In genomic region chr2:197705143-197705911, GRCh38 we compare ENCODE assay signal across 8 cellular contexts. TPM values are rescaled to one million over a fixed set of nuclear protein-coding genes. Genes with fewer than 3 reads are reported as not detected.
DNase-seq lines count a peak whose midpoint lies in the region; ATAC-seq, FAIRE-seq and TF ChIP-seq lines count a peak whose summit lies in the region.

Gene MARS2 (plus strand): TSS chr2:197705369. CDS start chr2:197705406, 37 bp downstream.

- H2BK15ac ChIP-seq in H1 (ENCODE audit: low read length) (no peak within 1 kb of the TSS), mesendoderm (replicated peaks; ENCODE audit: low read depth) (no peak within 1 kb of the TSS)

- H2BK5ac ChIP-seq in H1 (ENCODE audit: low read depth, low read length), result peak within 1 kb of the TSS; percentile 75
- no peak within 1 kb of the TSS for H2BK5ac ChIP-seq in mesendoderm (ENCODE audit: low read length)

- peak; percentile 78 for ATAC-seq in GM21367 (IDR thresholded peaks at IDR 0.05; ENCODE audit: unreplicated experiment)

- peak within 1 kb of the TSS; percentile 72; the same call in 1 of the 2 replicates for H4K8ac ChIP-seq in H1 (ENCODE audit: extremely low read depth, insufficient read depth, low read length)
- H4K8ac ChIP-seq in mesendoderm (ENCODE audit: low read depth, low read length), result no peak within 1 kb of the TSS

- H3K56ac ChIP-seq in H1 (replicated peaks; ENCODE audit: insufficient read length, low read depth, low read length) (peak within 1 kb of the TSS; percentile 80), mesendoderm (ENCODE audit: low read length) (peak within 1 kb of the TSS; percentile 96)

- H3K4ac ChIP-seq in H1 (replicated peaks; ENCODE audit: insufficient read length, low read depth, low read length) (peak within 1 kb of the TSS; percentile 25), mesendoderm (ENCODE audit: low read depth, low read length) (peak within 1 kb of the TSS; percentile 82)

- H3K27ac ChIP-seq in H1 (ENCODE audit: low read depth, low read length), result 0 out of 2 replicates have a peak within 1 kb of the TSS, but pooled peaks have one; percentile 12
- peak within 1 kb of the TSS; percentile 66 for H3K27ac ChIP-seq in mesendoderm (ENCODE audit: low read depth, low read length)

- peak within 1 kb of the TSS; percentile 56; the same call in 1 of the 2 replicates for H3K18ac ChIP-seq in H1 (ENCODE audit: extremely low read depth, low read length)
- H3K18ac ChIP-seq in mesendoderm (ENCODE audit: low read length), result peak within 1 kb of the TSS; percentile 25

- H3K23me2 ChIP-seq in H1 (ENCODE audit: low read depth, low read length), result peaks cover 22% of the 10 kb centered on the region

- H3K4me3 ChIP-seq in H1 (ENCODE audit: extremely low read depth in 1 of 4, insufficient read depth in 2 of 4, low read depth in 3 of 4, low read length in 4 of 4) (peak within 1 kb of the TSS; percentile 85 to 92 (median 90)), mesendoderm (ENCODE audit: low read length) (peak within 1 kb of the TSS; percentile 91)

- peaks cover 14 to 27% of the 10 kb centered on the region in 2 experiments for H4K20me1 ChIP-seq in H1 (replicated peaks in 1 of 2; ENCODE audit: control insufficient read depth in 1 of 2, insufficient read depth in 2 of 2, low read length in 2 of 2)

- H3K79me2 ChIP-seq in H1 (ENCODE audit: control insufficient read depth in 1 of 2, insufficient read depth in 2 of 2, low read length in 2 of 2), result peaks cover 21 to 48% of the 10 kb centered on the region in 2 experiments
- peaks cover 41% of the 10 kb centered on the region for H3K79me2 ChIP-seq in mesendoderm (ENCODE audit: control insufficient read depth, insufficient read depth, low read length)

- FAIRE-seq in H1 (lab: Jason Lieb, UNC), result no peak

- TF ChIP-seq POLR2A in H1 (IDR thresholded peaks at IDR 0.05; ENCODE audit: control extremely low read depth in 1 of 2, low read depth in 2 of 2, low read length in 2 of 2), result peak; percentile 85 to 89

- H2BK20ac ChIP-seq in H1 (ENCODE audit: low read length), result no peak within 1 kb of the TSS

- H2AK5ac ChIP-seq in H1 (ENCODE audit: low read depth, low read length) (no peak within 1 kb of the TSS), mesendoderm (ENCODE audit: low read length) (peak within 1 kb of the TSS; percentile 41)

- peak in 1 of 2 experiments; percentile 10; a peak in 2 of 4 replicates for TF ChIP-seq RAD21 in H1 (IDR thresholded peaks at IDR 0.05 in 1 of 2, conservative IDR thresholded peaks at IDR 0.05 in 1 of 2; ENCODE audit: low read depth in 2 of 2, low read length in 2 of 2)

- no peaks in the 10 kb centered on the region for H3K9me3 ChIP-seq in H1 (ENCODE audit: insufficient read depth in 2 of 2, low read depth in 1 of 2, low read length in 1 of 2)

- H3K23ac ChIP-seq in H1 (ENCODE audit: insufficient read length), result no peak within 1 kb of the TSS
- H3K23ac ChIP-seq in mesendoderm (ENCODE audit: low read length), result peak within 1 kb of the TSS; percentile 98

- no peak for TF ChIP-seq CTCF in H1 (IDR thresholded peaks at IDR 0.05; ENCODE audit: control extremely low read depth in 1 of 3, insufficient read depth in 1 of 3, low read depth in 1 of 3, low read length in 3 of 3)

- peak within 1 kb of the TSS; percentile 67 to 92 (median 74) for H3K9ac ChIP-seq in H1 (replicated peaks in 1 of 4; ENCODE audit: extremely low read depth in 1 of 4, low read depth in 3 of 4, low read length in 3 of 4)
- H3K9ac ChIP-seq in mesendoderm (ENCODE audit: low read length), result peak within 1 kb of the TSS; percentile 97

- H4K5ac ChIP-seq in H1 (ENCODE audit: insufficient read length, low read depth, low read length) (peak within 1 kb of the TSS; percentile 64), mesendoderm (ENCODE audit: low read length) (no peak within 1 kb of the TSS)

- POLR2A ChIA-PET in H1 (lab: Charles Lee; ENCODE audit: partially characterized antibody), result interaction anchor here (0.6 to 2.8 kb wide), 5 partner anchors 11 to 205 kb away, joined by 3 to 26 read pairs (median 5); partner anchors contain the start of genes HSPD1, HSPE1 and MOB4

- CTCF ChIA-PET in H1 (lab: Charles Lee; ENCODE audit: partially characterized antibody), result interaction anchor here (0.7 to 1.9 kb wide), 7 partner anchors 12 to 207 kb away, joined by 3 to 4 read pairs (median 3); no protein-coding TSS in a partner anchor

- DNase-seq in COR-L47 (lab: John Stamatoyannopoulos, UW) (peak; percentile 94), HT1080 (ENCODE audit: low read depth) (peak; percentile 88), NOMO-1 treated with dmso at 0.1 percent for 144 hours (lab: John Stamatoyannopoulos, UW; ENCODE audit: unreplicated experiment) (peak; percentile 80), H1 (ENCODE audit: low read depth in 1 of 2, low spot score in 2 of 2) (peak; percentile 85 to 91), mesendoderm (peak; percentile 95)
- peak; percentile 71 to 83 (median 75) for DNase-seq in activated CD8-positive, alpha-beta memory T cell treated with anti-CD3 and anti-CD28 coated beads for 48 hours (ENCODE audit: low read depth in 2 of 3, low spot score in 2 of 3)
- DNase-seq in stimulated activated CD8-positive, alpha-beta memory T cell treated with anti-CD3 and anti-CD28 coated beads, Interleukin-15, amount 100 ng/mL, for 1 hour (ENCODE audit: low read depth), result peak; percentile 77

- H3K14ac ChIP-seq in H1 (ENCODE audit: insufficient read length), result peak within 1 kb of the TSS; percentile 89

- TF ChIP-seq EP300 in H1 (IDR thresholded peaks at IDR 0.05; ENCODE audit: borderline replicate concordance in 1 of 2, low read depth in 2 of 2, low read length in 2 of 2), result no peak

- peak within 1 kb of the TSS; percentile 100 for H2AFZ ChIP-seq in H1 (ENCODE audit: low read length)

- H2BK12ac ChIP-seq in H1 (ENCODE audit: low read depth, low read length), result no peak within 1 kb of the TSS

- H4K91ac ChIP-seq in H1 (replicated peaks; ENCODE audit: insufficient read length, low read length), result peak within 1 kb of the TSS; percentile 23

- H3K36me3 ChIP-seq in H1 (ENCODE audit: control insufficient read depth in 2 of 4, insufficient read depth in 4 of 4, low read length in 3 of 4) (peaks cover 0 to 11% (median 0%) of the 10 kb centered on the region in 4 experiments; a peak in 2 of 8 replicates), mesendoderm (ENCODE audit: control insufficient read depth, insufficient read depth, low read length) (no peaks in the 10 kb centered on the region)

- H3K4me2 ChIP-seq in H1 (ENCODE audit: insufficient read depth in 1 of 2, low read depth in 2 of 2, low read length in 2 of 2) (peak within 1 kb of the TSS; percentile 88 to 98), mesendoderm (ENCODE audit: low read length) (peak within 1 kb of the TSS; percentile 92)

- 1% methylated on average over 81 of the region's 85 CpGs; no CpG with 5 or more reads in 1 of the 2 experiments for WGBS in H1 (ENCODE audit: extremely low coverage in 1 of 2, insufficient coverage in 1 of 2, insufficient read length in 1 of 2, insufficient replicate concordance in 2 of 2, low coverage in 1 of 2, low lambda C conversion rate in 2 of 2, missing lambda C conversion rate in 1 of 2), 2 experiments
- no CpG with 5 or more reads among the region's 85 CpGs for WGBS in mesendoderm (ENCODE audit: extremely low coverage, insufficient coverage, low lambda C conversion rate)

- H3K4me1 ChIP-seq in H1 (replicated peaks in 1 of 4; ENCODE audit: control insufficient read depth in 3 of 4, insufficient read depth in 4 of 4, low read length in 3 of 4) (peaks cover 0 to 7% (median 5%) of the 10 kb centered on the region in 4 experiments; a peak in 4 of 7 replicates), mesendoderm (ENCODE audit: control insufficient read depth, low read depth, low read length) (peaks cover 6% of the 10 kb centered on the region)

- peaks cover 7% of the 10 kb centered on the region for H3K79me1 ChIP-seq in H1 (ENCODE audit: low read depth, low read length)
- H3K79me1 ChIP-seq in mesendoderm (ENCODE audit: low read length), result peaks cover 10% of the 10 kb centered on the region

- H2BK120ac ChIP-seq in H1 (replicated peaks; ENCODE audit: low read depth, low read length) (no peak within 1 kb of the TSS), mesendoderm (ENCODE audit: low read depth, low read length) (no peak within 1 kb of the TSS)

- H3K27me3 ChIP-seq in H1 (replicated peaks in 1 of 4; ENCODE audit: control insufficient read depth in 3 of 4, extremely low read depth in 1 of 4, insufficient read depth in 3 of 4, low read length in 3 of 4), result no peaks in the 10 kb centered on the region; a peak in 1 of 7 replicates
- H3K27me3 ChIP-seq in mesendoderm (ENCODE audit: insufficient read depth, low read length, poor library complexity), result no peaks in the 10 kb centered on the region

TF ChIP-seq in H1, 55 proteins besides CTCF, POLR2A, EP300 and RAD21 (continues in another document):
- TF ChIP-seq EGR1 (IDR thresholded peaks at IDR 0.05; ENCODE audit: borderline replicate concordance, low read depth, low read length) (no peak), PHF8 (conservative IDR thresholded peaks at IDR 0.05; ENCODE audit: low read depth, low read length) (0 out of 2 replicates have a peak, but pooled peaks have one; percentile 50), ATF3 (IDR thresholded peaks at IDR 0.05; ENCODE audit: insufficient read depth, low read depth, low read length) (0 out of 2 replicates have a peak, but pooled peaks have one; percentile 50), GABPA (IDR thresholded peaks at IDR 0.05; ENCODE audit: borderline replicate concordance, insufficient read depth, low read length) (no peak), SP1 (IDR thresholded peaks at IDR 0.05; ENCODE audit: low read depth, low read length) (no peak), NRF1 (IDR thresholded peaks at IDR 0.05; ENCODE audit: low read depth, low read length) (peak; percentile 87)

RNA-seq across cellular contexts. Expression of gene MARS2, which starts in this region (rescaled TPM):
- 9.2 and 13.1 TPM in 2 replicates for total RNA-seq in HT1080 (2014; rRNA removed; shearing (Covaris generic))
- polyA plus RNA-seq in HT1080 (2015; cell fraction: cytosol; rRNA removed), result 8.7 and 9.3 TPM in 2 replicates
- polyA plus RNA-seq in HT1080 (2015; cell fraction: nucleus; rRNA removed), result 13.7 and 14.8 TPM in 2 replicates
- total RNA-seq in H1 (2021; fragmentation: NEBNext Ultra II Directional; extraction: Animal tissue kit (Norgen Biotek cat#: 25700)), result 26.8 and 27.2 TPM in 2 replicates
- polyA plus RNA-seq in H1 (2011; rRNA removed), result 15.7 and 18.9 TPM in 2 replicates
- 14.5 TPM for polyA plus RNA-seq in H1 (2011; cell fraction: cytosol; rRNA removed)
- polyA plus RNA-seq in H1 (2011; cell fraction: nucleus; rRNA removed), result 29.7 TPM
- polyA plus RNA-seq in H1 (2012, experiment 1 of 2), result 15.5 to 21.2 TPM (median 17.2 TPM) in 4 replicates
- 15.7 TPM for polyA plus RNA-seq in H1 (2012, experiment 2 of 2)
- polyA plus RNA-seq in H1 (2013, experiment 1 of 2), result 15.6 TPM
- polyA plus RNA-seq in H1 (2013, experiment 2 of 2), result 13.8 TPM
- 37.6 and 40.7 TPM in 2 replicates for polyA minus RNA-seq in H1 (2011; rRNA and poly(A)+ RNA removed)
- polyA minus RNA-seq in H1 (2011; cell fraction: cytosol; rRNA and poly(A)+ RNA removed), result 18.6 TPM
- polyA minus RNA-seq in H1 (2011; cell fraction: nucleus; rRNA and poly(A)+ RNA removed), result 49.0 TPM
- 18.6 TPM for polyA plus RNA-seq in mesendoderm (2013, experiment 1 of 2)
- polyA plus RNA-seq in mesendoderm (2013, experiment 2 of 2), result 19.2 TPM

Comparison
In these comparisons a context has a peak if more than half of its experiments do, and no peak if none do; other contexts are left out.
1. Peak in every context shown above with its lines: DNase-seq, ATAC-seq, H3K4me3 ChIP-seq and H3K27ac ChIP-seq.